1 cellular context compared by ENCODE assay signal in genomic region chr19:9435279-9436268, GRCh38.
TF ChIP-seq lines count a peak whose summit lies in the region.

Gene ZNF266 (minus strand): TSS chr19:9435573. CDS start chr19:9420089, 15,484 bp downstream.

TF ChIP-seq in K562, 482 proteins besides CTCF, POLR2A, EP300 and RAD21 (continued from another document and continues in another):
- TF ChIP-seq E2F8 (IDR thresholded peaks at IDR 0.05; ENCODE audit: low read depth, partially characterized antibody): peak; percentile 92
- TF ChIP-seq RBFOX2 (IDR thresholded peaks at IDR 0.05; ENCODE audit: low read depth, low read length): peak; percentile 95
- no peak for TF ChIP-seq ERF (CRISPR knock-in tag; IDR thresholded peaks at IDR 0.05)
- TF ChIP-seq SP2 (IDR thresholded peaks at IDR 0.05; ENCODE audit: extremely low read depth, low read depth, low read length, poor library complexity, severe bottlenecking): no peak
- 0 out of 2 replicates have a peak, but pooled peaks have one; percentile 50 for TF ChIP-seq GTF2F1 (IDR thresholded peaks at IDR 0.05; ENCODE audit: low read depth, low read length)
- TF ChIP-seq ATF7 (IDR thresholded peaks at IDR 0.05): peak; percentile 96
- TF ChIP-seq ZBED1 (IDR thresholded peaks at IDR 0.05): no peak
- TF ChIP-seq RBBP5 (IDR thresholded peaks at IDR 0.05; ENCODE audit: borderline replicate concordance, insufficient read depth, low read length, poor library complexity, severe bottlenecking): peak; percentile 99
- peak; percentile 88; the same call in 1 of the 2 replicates for TF ChIP-seq CBX1 (IDR thresholded peaks at IDR 0.05; ENCODE audit: low read depth)
- TF ChIP-seq GMEB1 (CRISPR knock-in tag; IDR thresholded peaks at IDR 0.05): 0 out of 2 replicates have a peak, but pooled peaks have one; percentile 10
- peak; percentile 71; the same call in 1 of the 2 replicates for TF ChIP-seq FOXP1 (CRISPR knock-in tag; IDR thresholded peaks at IDR 0.05)
- TF ChIP-seq ZBTB2 (IDR thresholded peaks at IDR 0.05): no peak
- TF ChIP-seq SIN3B (IDR thresholded peaks at IDR 0.05; ENCODE audit: low read depth): peak; percentile 80; the same call in 1 of the 2 replicates
- no peak for TF ChIP-seq E2F1 (CRISPR knock-in tag; IDR thresholded peaks at IDR 0.05)
- no peak for TF ChIP-seq PHTF2 (CRISPR knock-in tag; IDR thresholded peaks at IDR 0.05)
- peak in 1 of 2 experiments; percentile 79; a peak in 3 of 4 replicates for TF ChIP-seq TBL1XR1 (IDR thresholded peaks at IDR 0.05; ENCODE audit: low read length in 2 of 2)
- peak in 2 of 3 experiments; percentile 37 to 39 for TF ChIP-seq YY1 (IDR thresholded peaks at IDR 0.05; ENCODE audit: borderline replicate concordance in 1 of 3, control insufficient read depth in 1 of 3, extremely low read depth in 1 of 3, insufficient read depth in 3 of 3, insufficient read length in 1 of 3, insufficient replicate concordance in 2 of 3, low read depth in 1 of 3, low read length in 2 of 3)
- no peak for TF ChIP-seq SRSF9 (IDR thresholded peaks at IDR 0.05; ENCODE audit: borderline replicate concordance, low read depth, low read length)
- no peak for TF ChIP-seq ZFP1 (CRISPR knock-in tag; IDR thresholded peaks at IDR 0.05)
- peak; percentile 99 for TF ChIP-seq CREM (IDR thresholded peaks at IDR 0.05; ENCODE audit: low read depth)
- TF ChIP-seq PML (IDR thresholded peaks at IDR 0.05; ENCODE audit: low read length): peak; percentile 63; the same call in 1 of the 2 replicates
- no peak for TF ChIP-seq ARID3B (CRISPR knock-in tag; IDR thresholded peaks at IDR 0.05; ENCODE audit: borderline replicate concordance)
- no peak for TF ChIP-seq USF2 (CRISPR knock-in tag; IDR thresholded peaks at IDR 0.05)
- TF ChIP-seq DIDO1 (tag; IDR thresholded peaks at IDR 0.05; ENCODE audit: low read depth): peak; percentile 74; the same call in 1 of the 2 replicates
- peak in 1 of 2 experiments; percentile 79; a peak in 2 of 4 replicates for TF ChIP-seq MNT (conservative IDR thresholded peaks at IDR 0.05)
- TF ChIP-seq ZNF280A (IDR thresholded peaks at IDR 0.05; ENCODE audit: low read depth, partially characterized antibody): no peak
- TF ChIP-seq ZBTB7A (IDR thresholded peaks at IDR 0.05; ENCODE audit: borderline replicate concordance, control insufficient read depth, low read depth, low read length): peak; percentile 55; the same call in 1 of the 2 replicates
- TF ChIP-seq PHF20 (IDR thresholded peaks at IDR 0.05; ENCODE audit: partially characterized antibody): peak; percentile 95
- no peak for TF ChIP-seq COPS2 (conservative IDR thresholded peaks at IDR 0.05)
- peak; percentile 89 for TF ChIP-seq PHF8 (IDR thresholded peaks at IDR 0.05; ENCODE audit: borderline replicate concordance, low read length)
- TF ChIP-seq ZBTB12 (CRISPR knock-in tag; IDR thresholded peaks at IDR 0.05): peak; percentile 95
- TF ChIP-seq RB1 (IDR thresholded peaks at IDR 0.05; ENCODE audit: low read depth): peak; percentile 55; the same call in 1 of the 2 replicates
- peak; percentile 52 for TF ChIP-seq ESRRA (IDR thresholded peaks at IDR 0.05; ENCODE audit: borderline replicate concordance, low read depth)
- TF ChIP-seq ZNF121 (CRISPR knock-in tag; conservative IDR thresholded peaks at IDR 0.05): peak; percentile 75
- TF ChIP-seq HCFC1 (IDR thresholded peaks at IDR 0.05; ENCODE audit: low read depth, low read length): peak; percentile 76
